ENCODE assay signal across 7 cellular contexts in the genomic region with DNA sequence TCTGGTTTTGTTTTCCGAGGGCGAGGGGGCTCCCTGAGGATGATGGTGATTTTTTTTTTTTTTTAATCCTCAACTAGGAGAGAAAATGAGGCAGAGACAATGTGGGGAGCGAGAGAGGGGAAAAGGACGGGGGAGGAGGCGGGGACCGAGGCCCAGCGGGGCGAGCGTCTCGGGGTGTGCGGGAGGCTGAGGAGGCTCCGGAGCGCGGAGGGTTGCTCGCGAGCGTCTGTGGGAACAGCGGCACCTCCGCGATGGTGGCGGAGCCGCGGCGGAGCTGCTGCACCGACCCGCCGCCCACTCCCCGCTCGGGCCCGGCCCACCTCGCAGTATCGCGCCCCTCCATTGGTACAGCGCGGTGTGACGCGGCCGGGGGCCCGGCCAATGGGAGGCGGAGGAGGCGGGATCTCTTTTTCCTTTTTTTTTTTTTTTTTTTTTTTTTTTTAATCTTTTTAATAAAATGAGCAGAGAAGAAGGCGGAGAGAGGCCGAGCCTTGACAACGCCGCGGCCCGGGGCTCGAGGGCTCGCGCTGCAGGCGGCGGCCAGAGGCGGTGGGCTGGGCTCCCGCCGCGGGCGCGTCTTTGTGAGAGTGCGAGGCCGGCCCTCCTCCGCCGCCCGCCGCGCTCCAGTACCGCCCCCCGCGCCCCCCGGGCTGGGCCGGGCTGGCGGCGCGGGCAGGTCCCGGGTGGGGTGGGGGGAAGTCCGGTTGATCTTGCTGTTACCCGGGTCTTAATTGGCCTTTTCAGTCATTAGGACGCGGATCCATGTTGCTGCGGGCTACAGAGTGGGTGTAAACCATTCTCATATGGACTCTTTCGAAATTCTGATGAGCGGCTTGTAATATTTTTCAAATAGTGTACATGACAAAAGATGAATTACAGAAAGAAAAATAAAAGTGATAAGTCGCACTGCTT. TPM values are rescaled to one million over a fixed set of nuclear protein-coding genes. Genes with fewer than 3 reads are reported as not detected.
A peak's percentile ranks its signal among the peaks of the same experiment; 100 is the strongest.
DNase-seq lines count a peak whose midpoint lies in the region; ATAC-seq, FAIRE-seq and TF ChIP-seq lines count a peak whose summit lies in the region.

A gene (minus strand): TSS at position 228 of the 912 bp plus-strand sequence.

- H3K9me3 Mint-ChIP-seq in astrocyte (ENCODE audit: unreplicated experiment): no peaks in the 10 kb centered on the region

- H3K79me2 ChIP-seq in astrocyte (ENCODE audit: insufficient read depth, low read length): peaks cover 33% of the 10 kb centered on the region
- H3K79me2 ChIP-seq in hepatocyte: peaks cover 46% of the 10 kb centered on the region

- H3K9me3 ChIP-seq in astrocyte (ENCODE audit: insufficient read depth, low read depth, low read length): no peaks in the 10 kb centered on the region
- no peaks in the 10 kb centered on the region for H3K9me3 ChIP-seq in hepatocyte (ENCODE audit: low read depth)

- H3K4me1 ChIP-seq in astrocyte (ENCODE audit: insufficient read depth, low read length): peaks cover 31% of the 10 kb centered on the region
- H3K4me1 ChIP-seq in hepatocyte (ENCODE audit: insufficient read depth): peaks cover 34% of the 10 kb centered on the region

- H3K9ac ChIP-seq in astrocyte (ENCODE audit: low read length): peak within 1 kb of the TSS; percentile 99

- H3K27me3 Mint-ChIP-seq in astrocyte (ENCODE audit: low read depth, unreplicated experiment): no peaks in the 10 kb centered on the region

- no peak for FAIRE-seq in astrocyte (lab: Jason Lieb, UNC)

- H3K4me2 ChIP-seq in astrocyte (ENCODE audit: low read length): peak within 1 kb of the TSS; percentile 97
- peak within 1 kb of the TSS; percentile 84 for H3K4me2 ChIP-seq in hepatocyte

- H3K36me3 ChIP-seq in astrocyte (ENCODE audit: insufficient read depth, low read length) (no peaks in the 10 kb centered on the region), hepatocyte (replicated peaks; ENCODE audit: insufficient read depth, low read depth) (no peaks in the 10 kb centered on the region)

- H3K4me3 ChIP-seq in astrocyte (ENCODE audit: insufficient read depth, low read depth, low read length): peak within 1 kb of the TSS; percentile 91
- H3K4me3 ChIP-seq in hepatocyte: peak within 1 kb of the TSS; percentile 77
- peak within 1 kb of the TSS; percentile 88 for H3K4me3 ChIP-seq in retinal pigment epithelial cell (ENCODE audit: low read length)

- DNase-seq in NCI-H2029 (lab: John Stamatoyannopoulos, UW) (peak; percentile 86), T-helper 9 cell (peak; percentile 95), astrocyte (ENCODE audit: low read depth) (peak; percentile 83), hepatocyte (ENCODE audit: low spot score) (peak; percentile 97), retinal pigment epithelial cell (ENCODE audit: low read depth) (peak; percentile 75)

- no peaks in the 10 kb centered on the region for H3K9me2 ChIP-seq in hepatocyte (replicated peaks; ENCODE audit: insufficient read depth)

- peak within 1 kb of the TSS; percentile 95 for H3K4me3 Mint-ChIP-seq in astrocyte (ENCODE audit: unreplicated experiment)

- TF ChIP-seq CTCF in astrocyte (IDR thresholded peaks at IDR 0.05; ENCODE audit: insufficient read depth, low read depth, low read length): no peak
- TF ChIP-seq CTCF in hepatocyte (IDR thresholded peaks at IDR 0.05; ENCODE audit: poor library complexity): no peak
- TF ChIP-seq CTCF in retinal pigment epithelial cell (conservative IDR thresholded peaks at IDR 0.05; ENCODE audit: low read depth, low read length): no peak

- H3K4me1 Mint-ChIP-seq in astrocyte (ENCODE audit: low read depth, unreplicated experiment): peaks cover 37% of the 10 kb centered on the region

- H3K27ac ChIP-seq in astrocyte (ENCODE audit: low read depth, low read length): peak within 1 kb of the TSS; percentile 92
- peak within 1 kb of the TSS; percentile 98 for H3K27ac ChIP-seq in hepatocyte

- peak within 1 kb of the TSS; percentile 73 for H2AFZ ChIP-seq in astrocyte (ENCODE audit: low read depth, low read length)
- H2AFZ ChIP-seq in hepatocyte: peak within 1 kb of the TSS; percentile 75

- WGBS in hepatocyte (ENCODE audit: low lambda C conversion rate, missing lambda C conversion rate): under 1% methylated on average over 25 of the region's 82 CpGs

- no peaks in the 10 kb centered on the region for H3K36me3 Mint-ChIP-seq in astrocyte (ENCODE audit: low read depth, unreplicated experiment)

- H4K20me1 ChIP-seq in astrocyte (ENCODE audit: insufficient read depth, low read length) (peaks cover 7% of the 10 kb centered on the region), hepatocyte (ENCODE audit: insufficient read depth, poor library complexity, severe bottlenecking) (peaks cover under 1% of the 10 kb centered on the region)

- H3K27ac Mint-ChIP-seq in astrocyte (ENCODE audit: unreplicated experiment): peak within 1 kb of the TSS; percentile 98

- no peaks in the 10 kb centered on the region for H3K27me3 ChIP-seq in astrocyte (ENCODE audit: insufficient read depth, low read length)
- H3K27me3 ChIP-seq in hepatocyte: no peaks in the 10 kb centered on the region

- peak; percentile 70 for ATAC-seq in GM18508 (IDR thresholded peaks at IDR 0.05; ENCODE audit: insufficient read depth, unreplicated experiment)
- ATAC-seq in HG02970 (IDR thresholded peaks at IDR 0.05; ENCODE audit: low FRiP score, unreplicated experiment): peak; percentile 98

RNA-seq across cellular contexts. Expression of the gene that starts here (rescaled TPM):
- total RNA-seq in astrocyte (118 and 124 TPM in 2 replicates), hepatocyte (39.8 and 46.0 TPM in 2 replicates)
- polyA plus RNA-seq in hepatocyte: 62.8 and 74.3 TPM in 2 replicates

Comparison
In these comparisons a context has a peak if more than half of its experiments do, and no peak if none do; other contexts are left out.
1. Peak in every context shown above with its lines: DNase-seq, ATAC-seq, H3K4me3 ChIP-seq and H3K27ac ChIP-seq.